8 cellular contexts compared by ENCODE assay signal in genomic region chr7:130490888-130491771, GRCh38. TPM values are rescaled to one million over a fixed set of nuclear protein-coding genes. Genes with fewer than 3 reads are reported as not detected.
DNase-seq lines count a peak whose midpoint lies in the region; ATAC-seq and TF ChIP-seq lines count a peak whose summit lies in the region.

No MANE protein-coding gene starts in this region.

- peak overlapping the region; percentile 26 for H3K4me3 ChIP-seq in GM12864 (ENCODE audit: low read depth, low read length)
- H3K4me3 ChIP-seq in SK-N-SH (ENCODE audit: low read depth in 2 of 2, low read length in 1 of 2): peak overlapping the region; percentile 53 to 58
- peak overlapping the region; percentile 57 to 63 for H3K4me3 ChIP-seq in duodenal mucosa (ENCODE audit: low read depth in 1 of 2, low read length in 2 of 2)
- peak overlapping the region; percentile 63 to 73 (median 64) for H3K4me3 ChIP-seq in subcutaneous abdominal adipose tissue (ENCODE audit: low read depth in 1 of 5, low read length in 5 of 5)

- H3K4me1 ChIP-seq in SK-N-SH (ENCODE audit: control insufficient read depth in 1 of 2, insufficient read depth in 2 of 2, low read depth in 1 of 2, low read length in 1 of 2) (peaks cover 5 to 17% of the 10 kb centered on the region in 2 experiments), duodenal mucosa (ENCODE audit: control insufficient read depth in 1 of 2, insufficient read depth in 2 of 2, low read length in 2 of 2) (peaks cover 13 to 17% of the 10 kb centered on the region in 2 donors), subcutaneous abdominal adipose tissue (ENCODE audit: control insufficient read depth in 5 of 5, insufficient read depth in 5 of 5, low read length in 5 of 5) (peaks cover 4 to 63% (median 38%) of the 10 kb centered on the region in 5 donors)

- CTCF ChIA-PET in SK-N-SH (lab: Yijun Ruan, JAX): interaction anchor here (1.0 to 1.1 kb wide), 2 partner anchors 13 to 213 kb away, joined by 5 read pairs; no protein-coding TSS in a partner anchor

- H3K36me3 ChIP-seq in SK-N-SH (replicated peaks in 1 of 2; ENCODE audit: control insufficient read depth in 1 of 2, insufficient read depth in 2 of 2, low read length in 1 of 2) (peaks cover 0 to 4% of the 10 kb centered on the region in 2 experiments), duodenal mucosa (ENCODE audit: control insufficient read depth in 1 of 2, insufficient read depth in 2 of 2, low read length in 2 of 2) (peaks cover 0 to under 1% of the 10 kb centered on the region in 2 donors), subcutaneous abdominal adipose tissue (ENCODE audit: control insufficient read depth in 5 of 5, insufficient read depth in 5 of 5, low read length in 5 of 5) (peaks cover 0 to 4% (median 3%) of the 10 kb centered on the region in 5 donors)

- peaks cover 18% of the 10 kb centered on the region for H3F3A ChIP-seq in SK-N-SH (replicated peaks; ENCODE audit: insufficient read depth)

- H4K20me1 ChIP-seq in SK-N-SH (ENCODE audit: insufficient read depth): no peaks in the 10 kb centered on the region

- WGBS in SK-N-SH (ENCODE audit: low lambda C conversion rate): 73% methylated on average over 44 of the region's 61 CpGs

- ATAC-seq in GM18867 (IDR thresholded peaks at IDR 0.05; ENCODE audit: unreplicated experiment): no peak

- peak overlapping the region; percentile 69; the same call in 1 of the 2 replicates for H2AFZ ChIP-seq in SK-N-SH (ENCODE audit: low read depth)

- DNase-seq in GM12864 (ENCODE audit: low read depth) (no peak), SK-N-SH (peak; percentile 87), lung microvascular endothelial cell (ENCODE audit: low read depth in 2 of 2) (peak; percentile 34 to 50), NK-92 (lab: John Stamatoyannopoulos, UW; ENCODE audit: unreplicated experiment) (no peak), GF-D8 (lab: John Stamatoyannopoulos, UW) (no peak)

- H3K9me2 ChIP-seq in SK-N-SH: no peaks in the 10 kb centered on the region

- H3K27ac ChIP-seq in SK-N-SH (ENCODE audit: low read depth in 2 of 2, low read length in 1 of 2) (peak overlapping the region in 1 of 2 experiments; percentile 51; a peak in 2 of 4 replicates), duodenal mucosa (ENCODE audit: low read depth, low read length) (no peak overlapping the region), subcutaneous abdominal adipose tissue (ENCODE audit: low read depth, low read length) (peak overlapping the region; percentile 76)

- no peaks in the 10 kb centered on the region for H3K79me2 ChIP-seq in SK-N-SH (ENCODE audit: insufficient read depth)

- H3K9me3 ChIP-seq in SK-N-SH (no peaks in the 10 kb centered on the region), duodenal mucosa (ENCODE audit: control insufficient read depth in 1 of 2, low read length in 2 of 2) (no peaks in the 10 kb centered on the region), subcutaneous abdominal adipose tissue (ENCODE audit: control insufficient read depth in 5 of 5, low read length in 5 of 5) (peaks cover 0 to 5% (median 0%) of the 10 kb centered on the region in 5 donors)

- no peak for TF ChIP-seq EP300 in SK-N-SH (IDR thresholded peaks at IDR 0.05; ENCODE audit: borderline replicate concordance in 1 of 2, low read depth in 1 of 2, low read length in 1 of 2)

- no peak overlapping the region for H3K9ac ChIP-seq in SK-N-SH
- no peak overlapping the region for H3K9ac ChIP-seq in duodenal mucosa (ENCODE audit: low read depth in 1 of 2, low read length in 2 of 2)
- peak overlapping the region in 4 of 5 donors; percentile 36 to 43 (median 40) for H3K9ac ChIP-seq in subcutaneous abdominal adipose tissue (ENCODE audit: low read length in 5 of 5)

- H3K4me2 ChIP-seq in SK-N-SH: peak overlapping the region; percentile 61

- peak; percentile 58 for TF ChIP-seq RAD21 in SK-N-SH (IDR thresholded peaks at IDR 0.05; ENCODE audit: low read length)

- TF ChIP-seq CTCF in GM12864 (IDR thresholded peaks at IDR 0.05; ENCODE audit: low read depth, low read length, missing control alignments) (peak; percentile 46), SK-N-SH (IDR thresholded peaks at IDR 0.05) (peak; percentile 71)

- no peaks in the 10 kb centered on the region for H3K27me3 ChIP-seq in SK-N-SH (ENCODE audit: insufficient read depth)
- peaks cover 0 to 4% of the 10 kb centered on the region in 2 donors for H3K27me3 ChIP-seq in duodenal mucosa (ENCODE audit: control insufficient read depth in 1 of 2, insufficient read depth in 2 of 2, low read length in 2 of 2)
- no peaks in the 10 kb centered on the region for H3K27me3 ChIP-seq in subcutaneous abdominal adipose tissue (ENCODE audit: control insufficient read depth in 5 of 5, insufficient read depth in 4 of 5, low read length in 5 of 5)

- POLR2A ChIA-PET in SK-N-SH (lab: Yijun Ruan, JAX): no interaction called here

TF ChIP-seq in SK-N-SH, 30 proteins besides CTCF, POLR2A, EP300 and RAD21:
- no peak for TF ChIP-seq CHD2 (IDR thresholded peaks at IDR 0.05; ENCODE audit: low read length, partially characterized antibody)
- TF ChIP-seq PBX3 (IDR thresholded peaks at IDR 0.05): no peak
- TF ChIP-seq RFX5 (IDR thresholded peaks at IDR 0.05; ENCODE audit: low read length): no peak
- TF ChIP-seq, protein P1, sequence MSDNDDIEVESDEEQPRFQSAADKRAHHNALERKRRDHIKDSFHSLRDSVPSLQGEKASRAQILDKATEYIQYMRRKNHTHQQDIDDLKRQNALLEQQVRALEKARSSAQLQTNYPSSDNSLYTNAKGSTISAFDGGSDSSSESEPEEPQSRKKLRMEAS (IDR thresholded peaks at IDR 0.05; ENCODE audit: low read depth): peak; percentile 58; the same call in 1 of the 2 replicates
- peak; percentile 20; the same call in 1 of the 2 replicates for TF ChIP-seq SMC3 (IDR thresholded peaks at IDR 0.05; ENCODE audit: low read depth, low read length)

RNA-seq across cellular contexts. Expression of gene MEST, which starts 0.8 kb away (rescaled TPM):
- polyA plus RNA-seq in SK-N-SH (2012; rRNA removed): 36.7 and 49.9 TPM in 2 replicates
- 49.1 and 63.8 TPM in 2 replicates for polyA plus RNA-seq in SK-N-SH (2012; cell fraction: cytosol; rRNA removed)
- polyA plus RNA-seq in SK-N-SH (2012; cell fraction: nucleus; rRNA removed): 26.3 and 29.5 TPM in 2 replicates
- 0.40 and 1.1 TPM in 2 replicates for total RNA-seq in lung microvascular endothelial cell

RNA-seq across cellular contexts. Expression of gene CEP41, which starts 50.3 kb away (rescaled TPM):
- polyA plus RNA-seq in SK-N-SH (2012; rRNA removed): 20.9 and 25.8 TPM in 2 replicates
- polyA plus RNA-seq in SK-N-SH (2012; cell fraction: cytosol; rRNA removed): 20.9 and 23.3 TPM in 2 replicates
- 23.1 and 25.8 TPM in 2 replicates for polyA plus RNA-seq in SK-N-SH (2012; cell fraction: nucleus; rRNA removed)
- total RNA-seq in lung microvascular endothelial cell: 1.6 and 3.1 TPM in 2 replicates

Comparison
In these comparisons a context has a peak if more than half of its experiments do, and no peak if none do; other contexts are left out.
1. DNase-seq: peak in SK-N-SH (single experiment) and lung microvascular endothelial cell (2 of 2); none in GM12864 (single experiment), NK-92 (single experiment) and GF-D8 (single experiment).
2. H3K9ac ChIP-seq: peak in subcutaneous abdominal adipose tissue (4 of 5); none in SK-N-SH (single experiment) and duodenal mucosa (0 of 2).
3. Peak in every context shown above with its lines, with median percentiles within 50 percentile points of each other: H3K4me3 ChIP-seq.